In genomic region chr5:65623482-65623881, GRCh38 we compare ENCODE assay signal across 8 cellular contexts. TPM values are rescaled to one million over a fixed set of nuclear protein-coding genes. Genes with fewer than 3 reads are reported as not detected.
DNase-seq lines count a peak whose midpoint lies in the region; ATAC-seq, FAIRE-seq and TF ChIP-seq lines count a peak whose summit lies in the region.

No MANE protein-coding gene starts in this region.

- peaks cover 8% of the 10 kb centered on the region for H3K79me1 ChIP-seq in mesenchymal stem cell (replicated peaks; ENCODE audit: low read length, poor library complexity, severe bottlenecking)

- H2AK5ac ChIP-seq in mesenchymal stem cell (ENCODE audit: low read length, severe bottlenecking) = no peak overlapping the region

- peak overlapping the region; percentile 97 for H3K27ac Mint-ChIP-seq in stimulated activated naive CD8-positive, alpha-beta T cell treated with anti-CD3 and anti-CD28 coated beads, Interleukin-15, Interleukin-2, amounts not matched to agents 100 ng/mL and 50 ng/mL, for 24 hours

- H3K4me3 Mint-ChIP-seq in stimulated activated naive CD8-positive, alpha-beta T cell treated with anti-CD3 and anti-CD28 coated beads, Interleukin-15, Interleukin-2, amounts not matched to agents 100 ng/mL and 50 ng/mL, for 24 hours = peak overlapping the region; percentile 94

- no peak overlapping the region for H3K23ac ChIP-seq in mesenchymal stem cell (ENCODE audit: low read length in 2 of 2)

- no peak for ATAC-seq in stimulated activated naive CD8-positive, alpha-beta T cell treated with anti-CD3 and anti-CD28 coated beads, Interleukin-15, Interleukin-2, amounts not matched to agents 100 U/mL and 50 U/mL, for 24 hours
- ATAC-seq in GM12878 = no peak

- RAD21 ChIA-PET in GM12878 (lab: Charles Lee; ENCODE audit: unreplicated experiment) = interaction anchor here (0.5 to 1.4 kb wide), 4 partner anchors 61 to 530 kb away, joined by 3 to 9 read pairs (median 4); partner anchors contain the start of gene CENPK

- POLR2A ChIA-PET in GM12878 (lab: Charles Lee) = interaction anchor here (1.2 kb wide), 1 partner anchor 304 kb away, joined by 3 read pairs; no protein-coding TSS in a partner anchor

- H3K9me3 Mint-ChIP-seq in stimulated activated naive CD8-positive, alpha-beta T cell treated with anti-CD3 and anti-CD28 coated beads, Interleukin-15, Interleukin-2, amounts not matched to agents 100 ng/mL and 50 ng/mL, for 24 hours = no peaks in the 10 kb centered on the region

- TF ChIP-seq EP300 in GM12878 (IDR thresholded peaks at IDR 0.05; ENCODE audit: borderline replicate concordance in 1 of 2, control insufficient read depth in 1 of 2, low read depth in 2 of 2, low read length in 2 of 2) = no peak

- H3K4me3 ChIP-seq in GM12878 = peak overlapping the region; percentile 88
- H3K4me3 ChIP-seq in mesenchymal stem cell (ENCODE audit: insufficient read depth in 1 of 2, low read depth in 1 of 2, low read length in 2 of 2) = peak overlapping the region; percentile 81 to 88

- TF ChIP-seq RAD21 in GM12878 (IDR thresholded peaks at IDR 0.05; ENCODE audit: insufficient read depth, low read depth, low read length) = no peak

- H2BK12ac ChIP-seq in mesenchymal stem cell (ENCODE audit: low read length in 2 of 2) = no peak overlapping the region

- H3K9me3 ChIP-seq in GM12878 (replicated peaks; ENCODE audit: control insufficient read depth, insufficient read depth, low read length) = no peaks in the 10 kb centered on the region
- no peaks in the 10 kb centered on the region for H3K9me3 ChIP-seq in mesenchymal stem cell (ENCODE audit: control insufficient read depth, low read length)

- H3K27me3 Mint-ChIP-seq in stimulated activated naive CD8-positive, alpha-beta T cell treated with anti-CD3 and anti-CD28 coated beads, Interleukin-15, Interleukin-2, amounts not matched to agents 100 ng/mL and 50 ng/mL, for 24 hours = no peaks in the 10 kb centered on the region

- intact Hi-C loops in GM12878 (cut with micrococcal nuclease; ENCODE audit: unreplicated experiment) = no loop called here

- H2AFZ ChIP-seq in GM12878 (ENCODE audit: control insufficient read depth, low read depth, low read length) (peak overlapping the region; percentile 94; the same call in 1 of the 2 replicates), mesenchymal stem cell (ENCODE audit: low read depth, low read length) (no peak overlapping the region)

- no TSS peak for BruUV-seq in GM12878 (replicated peaks; lab: Mats Ljungman, UMichigan)

- no peak overlapping the region for H2BK5ac ChIP-seq in mesenchymal stem cell (ENCODE audit: low read depth, low read length, poor library complexity, severe bottlenecking)

- 13% methylated on average over 9 of the region's 9 CpGs for WGBS in GM12878 (ENCODE audit: insufficient coverage, insufficient replicate concordance, low lambda C conversion rate, missing lambda C conversion rate)
- WGBS in mesenchymal stem cell = 42% methylated on average over 4 of the region's 9 CpGs

- SMC1A ChIA-PET in GM12878 (lab: Charles Lee; ENCODE audit: uncharacterized antibody, unreplicated experiment) = interaction anchor here (0.6 to 1.2 kb wide), 8 partner anchors 8 to 439 kb away, joined by 3 to 7 read pairs (median 3); partner anchors contain the start of gene ADAMTS6

- H3K4ac ChIP-seq in mesenchymal stem cell (ENCODE audit: low read depth in 1 of 2, low read length in 2 of 2) = no peak overlapping the region

- no peaks in the 10 kb centered on the region for H4K20me1 ChIP-seq in GM12878 (ENCODE audit: control insufficient read depth, insufficient read depth)

- in situ Hi-C loops in GM12878 (cut with MboI) = no loop called here

- H3K4me1 ChIP-seq in GM12878 (ENCODE audit: control insufficient read depth, insufficient read depth, low read length) (no peaks in the 10 kb centered on the region), mesenchymal stem cell (ENCODE audit: control insufficient read depth, insufficient read depth, low read depth, low read length) (peaks cover 6% of the 10 kb centered on the region)

- no peak overlapping the region for H4K8ac ChIP-seq in mesenchymal stem cell (ENCODE audit: low read length)

- no peak overlapping the region for H3K14ac ChIP-seq in mesenchymal stem cell (ENCODE audit: low read length in 2 of 2)

- TF ChIP-seq CTCF in GM12878 (IDR thresholded peaks at IDR 0.05 in 2 of 3, conservative IDR thresholded peaks at IDR 0.05 in 1 of 3; ENCODE audit: control insufficient read depth in 2 of 3, extremely low read depth in 1 of 3, insufficient read depth in 1 of 3, low read depth in 3 of 3, low read length in 3 of 3) = no peak

- peaks cover 49% of the 10 kb centered on the region for H3K4me1 Mint-ChIP-seq in stimulated activated naive CD8-positive, alpha-beta T cell treated with anti-CD3 and anti-CD28 coated beads, Interleukin-15, Interleukin-2, amounts not matched to agents 100 ng/mL and 50 ng/mL, for 24 hours (ENCODE audit: low read depth)

- TF ChIP-seq POLR2A in GM12878 (IDR thresholded peaks at IDR 0.05; ENCODE audit: low read depth, low read length) = no peak

- peak overlapping the region; percentile 83 for H3K27ac ChIP-seq in GM12878 (ENCODE audit: control insufficient read depth, insufficient read depth)
- no peak overlapping the region for H3K27ac ChIP-seq in mesenchymal stem cell (ENCODE audit: low read length, poor library complexity, severe bottlenecking)

- H3K4me2 ChIP-seq in GM12878 (ENCODE audit: control insufficient read depth, insufficient read depth) (peak overlapping the region; percentile 95), mesenchymal stem cell (ENCODE audit: low read length, poor library complexity, severe bottlenecking) (peak overlapping the region; percentile 74)

- no peak for FAIRE-seq in GM12878 (lab: Jason Lieb, UNC)

- H3K27me3 ChIP-seq in GM12878 (replicated peaks in 1 of 2; ENCODE audit: control insufficient read depth in 2 of 2, insufficient read depth in 2 of 2, low read length in 1 of 2) (no peaks in the 10 kb centered on the region), mesenchymal stem cell (ENCODE audit: control insufficient read depth in 1 of 2, insufficient read depth in 1 of 2, low read length in 2 of 2) (no peaks in the 10 kb centered on the region)

- no peak overlapping the region for H2BK15ac ChIP-seq in mesenchymal stem cell (ENCODE audit: low read depth, poor library complexity, severe bottlenecking)

- no peak overlapping the region for H2BK120ac ChIP-seq in mesenchymal stem cell (ENCODE audit: low read depth, low read length)

- no peak overlapping the region for H4K91ac ChIP-seq in mesenchymal stem cell (ENCODE audit: low read length)

- no peaks in the 10 kb centered on the region for H3K36me3 ChIP-seq in GM12878 (ENCODE audit: control insufficient read depth in 2 of 2, insufficient read depth in 2 of 2, low read length in 1 of 2)
- H3K36me3 ChIP-seq in mesenchymal stem cell (ENCODE audit: control insufficient read depth in 1 of 2, insufficient read depth in 2 of 2, low read depth in 1 of 2, low read length in 2 of 2) = peaks cover 2% of the 10 kb centered on the region in 2 experiments

- peaks cover 51% of the 10 kb centered on the region for H3K79me2 ChIP-seq in GM12878 (ENCODE audit: control insufficient read depth, insufficient read depth, low read length)

- H3K18ac ChIP-seq in mesenchymal stem cell (ENCODE audit: low read depth in 1 of 2, low read length in 2 of 2) = no peak overlapping the region

- peaks cover 15% of the 10 kb centered on the region for H3K36me3 Mint-ChIP-seq in stimulated activated naive CD8-positive, alpha-beta T cell treated with anti-CD3 and anti-CD28 coated beads, Interleukin-15, Interleukin-2, amounts not matched to agents 100 ng/mL and 50 ng/mL, for 24 hours (ENCODE audit: low read depth)

- CTCF ChIA-PET in GM12878 (lab: Yijun Ruan, JAX) = interaction anchor here (0.9 kb wide), 1 partner anchor 16 kb away, joined by 3 read pairs; no protein-coding TSS in a partner anchor

- no peak for DNase-seq in stimulated activated naive CD8-positive, alpha-beta T cell treated with anti-CD3 and anti-CD28 coated beads, Interleukin-15, Interleukin-2, amounts not matched to agents 100 U/mL and 50 U/mL, for 24 hours
- DNase-seq in GM12878 (ENCODE audit: low read depth, low spot score) = no peak
- DNase-seq in mesenchymal stem cell = no peak
- DNase-seq in stimulated activated CD4-positive, alpha-beta T cell treated with anti-CD3 and anti-CD28 coated beads, Interleukin-15, amount 100 ng/mL, for 24 hours = no peak
- no peak for DNase-seq in stimulated activated CD8-positive, alpha-beta memory T cell treated with anti-CD3 and anti-CD28 coated beads, Interleukin-4, amount 100 ng/mL, for 48 hours
- DNase-seq in NCI-H774 (lab: John Stamatoyannopoulos, UW) = no peak
- no peak for DNase-seq in activated CD4-positive, alpha-beta T cell treated with anti-CD3 and anti-CD28 coated beads, Interleukin-2, amount 50 U/mL, for 48 hours

- peak overlapping the region; percentile 91 for H3K9ac ChIP-seq in GM12878 (ENCODE audit: control insufficient read depth, insufficient read depth, low read length)
- H3K9ac ChIP-seq in mesenchymal stem cell (ENCODE audit: low read length) = peak overlapping the region; percentile 96

RNA-seq across cellular contexts. Expression of gene TRIM23, which starts 0.7 kb away (rescaled TPM):
- 15.7 and 16.1 TPM in 2 replicates for total RNA-seq in GM12878 (2013; cell fraction: nucleolus; rRNA removed)
- 4.6 and 5.6 TPM in 2 replicates for total RNA-seq in GM12878 (2014; rRNA removed)
- 3.9 and 5.0 TPM in 2 replicates for total RNA-seq in GM12878 (2014; rRNA removed; fragmentation: Illumina TruSeq; extraction: Trizol)
- 3.6 and 4.4 TPM in 2 replicates for total RNA-seq in GM12878 (2021)
- 1.00 TPM for polyA plus RNA-seq in GM12878 (2011; ENCODE audit: low read depth)
- polyA plus RNA-seq in GM12878 (2011; rRNA removed) = 4.8 and 6.5 TPM in 2 replicates
- 3.2 and 4.0 TPM in 2 replicates for polyA plus RNA-seq in GM12878 (2011; cell fraction: cytosol; rRNA removed)
- polyA plus RNA-seq in GM12878 (2011; cell fraction: nucleus; rRNA removed) = 8.7 and 9.7 TPM in 2 replicates
- 1.4 and 3.2 TPM in 2 replicates for polyA plus RNA-seq in GM12878 (2012)
- polyA plus RNA-seq in GM12878 (2014; fragmentation: Illumina TruSeq; extraction: Trizol) = 2.0 and 2.1 TPM in 2 replicates
- 1 to 10 TPM; 1.9 to 2.1 TPM for polyA plus RNA-seq in GM12878 (2014; fragmentation: Nextera tagmentation; extraction: Ambion mirVana)
- 2.1 and 2.8 TPM in 2 replicates for polyA plus RNA-seq in GM12878 (2014; rRNA removed)
- 1 to 10 TPM; 1.9 to 2.0 TPM for polyA plus RNA-seq in GM12878 (2016; fragmentation: Nextera tagmentation; extraction: Ambion mirVana)
- 13.5 and 17.2 TPM in 2 replicates for polyA minus RNA-seq in GM12878 (2011; rRNA and poly(A)+ RNA removed)
- 3.3 and 4.6 TPM in 2 replicates for polyA minus RNA-seq in GM12878 (2011; cell fraction: cytosol; rRNA and poly(A)+ RNA removed)
- 15.4 and 23.7 TPM in 2 replicates for polyA minus RNA-seq in GM12878 (2011; cell fraction: nucleus; rRNA and poly(A)+ RNA removed)
- polyA plus RNA-seq in mesenchymal stem cell (2013, experiment 1 of 2) = 5.7 TPM
- 6.1 TPM for polyA plus RNA-seq in mesenchymal stem cell (2013, experiment 2 of 2)

RNA-seq across cellular contexts. Expression of gene SHLD3, which starts 1.3 kb away (rescaled TPM):
- total RNA-seq in GM12878 (2013; cell fraction: nucleolus; rRNA removed) = 9.6 and 12.1 TPM in 2 replicates
- total RNA-seq in GM12878 (2014; rRNA removed) (4.0 and 4.6 TPM in 2 replicates), GM12878 (2014; rRNA removed; fragmentation: Illumina TruSeq; extraction: Trizol) (5.9 and 6.0 TPM in 2 replicates), GM12878 (2021) (2.8 and 3.1 TPM in 2 replicates)
- polyA plus RNA-seq in GM12878 (2011; ENCODE audit: low read depth) = 1.4 TPM
- polyA plus RNA-seq in GM12878 (2011; rRNA removed) (5.7 and 9.2 TPM in 2 replicates), GM12878 (2014; fragmentation: Illumina TruSeq; extraction: Trizol) (6.1 and 8.6 TPM in 2 replicates), GM12878 (2014; fragmentation: Nextera tagmentation; extraction: Ambion mirVana) (1 to 10 TPM; 5.7 to 9.2 TPM), GM12878 (2014; rRNA removed) (3.2 and 3.7 TPM in 2 replicates), GM12878 (2016; fragmentation: Nextera tagmentation; extraction: Ambion mirVana) (1 to 10 TPM; 5.4 to 5.9 TPM)
- 1.8 and 2.0 TPM in 2 replicates for polyA plus RNA-seq in GM12878 (2011; cell fraction: cytosol; rRNA removed)
- 2.8 and 3.4 TPM in 2 replicates for polyA plus RNA-seq in GM12878 (2011; cell fraction: nucleus; rRNA removed)
- polyA plus RNA-seq in GM12878 (2012) = 1.6 and 2.5 TPM in 2 replicates
- 2.2 and 4.3 TPM in 2 replicates for polyA minus RNA-seq in GM12878 (2011; rRNA and poly(A)+ RNA removed)
- 0.67 and 1.4 TPM in 2 replicates for polyA minus RNA-seq in GM12878 (2011; cell fraction: cytosol; rRNA and poly(A)+ RNA removed)
- polyA minus RNA-seq in GM12878 (2011; cell fraction: nucleus; rRNA and poly(A)+ RNA removed) = 5.4 and 6.4 TPM in 2 replicates
- polyA plus RNA-seq in mesenchymal stem cell (2013, experiment 1 of 2) = 2.2 TPM
- 2.2 TPM for polyA plus RNA-seq in mesenchymal stem cell (2013, experiment 2 of 2)

RNA-seq across cellular contexts. Expression of gene TRAPPC13, which starts 1.3 kb away (rescaled TPM):
- total RNA-seq in GM12878 (2013; cell fraction: nucleolus; rRNA removed) = 22.3 and 24.4 TPM in 2 replicates
- total RNA-seq in GM12878 (2014; rRNA removed) (16.5 and 17.9 TPM in 2 replicates), GM12878 (2014; rRNA removed; fragmentation: Illumina TruSeq; extraction: Trizol) (26.2 and 28.4 TPM in 2 replicates), GM12878 (2021) (16.0 and 22.1 TPM in 2 replicates)
- 6.1 TPM for polyA plus RNA-seq in GM12878 (2011; ENCODE audit: low read depth)
- polyA plus RNA-seq in GM12878 (2011; rRNA removed) (23.2 and 32.9 TPM in 2 replicates), GM12878 (2014; fragmentation: Illumina TruSeq; extraction: Trizol) (22.9 and 37.6 TPM in 2 replicates), GM12878 (2014; fragmentation: Nextera tagmentation; extraction: Ambion mirVana) (10 to 100 TPM; 23.7 to 35.6 TPM), GM12878 (2014; rRNA removed) (19.0 and 28.6 TPM in 2 replicates), GM12878 (2016; fragmentation: Nextera tagmentation; extraction: Ambion mirVana) (10 to 100 TPM; 31.7 to 32.0 TPM)
- polyA plus RNA-seq in GM12878 (2011; cell fraction: cytosol; rRNA removed) = 6.7 and 8.8 TPM in 2 replicates
- polyA plus RNA-seq in GM12878 (2011; cell fraction: nucleus; rRNA removed) = 16.0 and 17.4 TPM in 2 replicates
- polyA plus RNA-seq in GM12878 (2012) = 9.1 and 10.4 TPM in 2 replicates
- polyA minus RNA-seq in GM12878 (2011; rRNA and poly(A)+ RNA removed) = 8.3 and 11.4 TPM in 2 replicates
- polyA minus RNA-seq in GM12878 (2011; cell fraction: cytosol; rRNA and poly(A)+ RNA removed) = 4.4 and 6.0 TPM in 2 replicates
- polyA minus RNA-seq in GM12878 (2011; cell fraction: nucleus; rRNA and poly(A)+ RNA removed) = 4.2 and 6.5 TPM in 2 replicates
- 11.8 TPM for polyA plus RNA-seq in mesenchymal stem cell (2013, experiment 1 of 2)
- polyA plus RNA-seq in mesenchymal stem cell (2013, experiment 2 of 2) = 13.7 TPM
